Comparison of ENCODE assay signal across 11 cellular contexts in genomic region chr4:3302786-3303444, GRCh38. TPM values are rescaled to one million over a fixed set of nuclear protein-coding genes. Genes with fewer than 3 reads are reported as not detected.
DNase-seq lines count a peak whose midpoint lies in the region; ATAC-seq lines count a peak whose summit lies in the region.
"Had no signal": no experiment of that assay in that cellular context is flagged by ENCODE, and none has a peak within 500 bp of the region (broad histone marks: within the 10 kb centered on the region; RNA-seq: fewer than 3 reads in every experiment).

No MANE protein-coding gene starts in this region.

- peaks cover 0 to 2% (median 0%) of the 10 kb centered on the region in 5 donors for H3K9me3 Mint-ChIP-seq in CD8-positive, alpha-beta memory T cell
- H3K9me3 Mint-ChIP-seq in activated T-helper 2 cell treated with anti-CD3 and anti-CD28 coated beads, Interferon-gamma antibody, Interleukin-2, Interleukin-4, amounts not matched to agents 10 μg/mL and 5 μg/mL and 100 μg/mL, durations not matched to agents 14 hours and 24 hours and 36 hours: no peaks in the 10 kb centered on the region
- peaks cover 0 to 14% (median under 1%) of the 10 kb centered on the region in 11 donors for H3K9me3 Mint-ChIP-seq in naive thymus-derived CD4-positive, alpha-beta T cell

- H3K4me1 Mint-ChIP-seq in CD8-positive, alpha-beta memory T cell: peaks cover 44 to 60% (median 44%) of the 10 kb centered on the region in 3 donors
- H3K4me1 Mint-ChIP-seq in activated T-helper 2 cell treated with anti-CD3 and anti-CD28 coated beads, Interferon-gamma antibody, Interleukin-2, Interleukin-4, amounts not matched to agents 10 μg/mL and 5 μg/mL and 100 μg/mL, durations not matched to agents 14 hours and 24 hours and 36 hours (ENCODE audit: low read depth): peaks cover 36% of the 10 kb centered on the region
- peaks cover 33 to 94% (median 69%) of the 10 kb centered on the region in 7 donors for H3K4me1 Mint-ChIP-seq in naive thymus-derived CD4-positive, alpha-beta T cell

- H3K27ac ChIP-seq in CD8-positive, alpha-beta memory T cell (ENCODE audit: low read depth, low read length): no peak overlapping the region
- H3K27ac ChIP-seq in naive thymus-derived CD4-positive, alpha-beta T cell (ENCODE audit: low read depth, low read length): peak overlapping the region; percentile 26

- DNase-seq in CD8-positive, alpha-beta memory T cell: peak in 3 of 5 donors; percentile 21 to 34 (median 24)
- DNase-seq in activated T-helper 2 cell treated with anti-CD3 and anti-CD28 coated beads, Interferon-gamma antibody, Interleukin-2, Interleukin-4, amounts not matched to agents 10 μg/mL and 5 μg/mL and 100 μg/mL, durations not matched to agents 14 hours and 24 hours and 36 hours (ENCODE audit: low spot score): no peak
- peak in 5 of 9 donors; percentile 11 to 31 (median 25) for DNase-seq in naive thymus-derived CD4-positive, alpha-beta T cell
- no peak for DNase-seq in NCI-H2227 (lab: John Stamatoyannopoulos, UW; ENCODE audit: unreplicated experiment)
- no peak for DNase-seq in NCI-H345 treated with DMSO at 0.1 percent for 48 hours (lab: John Stamatoyannopoulos, UW; ENCODE audit: unreplicated experiment)
- DNase-seq: anterior cingulate cortex, kidney glomerular epithelial cell, NCI-H524 treated with DMSO at 0.1 percent for 48 hours had no signal

- no peaks in the 10 kb centered on the region for H3K36me3 Mint-ChIP-seq in CD8-positive, alpha-beta memory T cell
- H3K36me3 Mint-ChIP-seq in activated T-helper 2 cell treated with anti-CD3 and anti-CD28 coated beads, Interferon-gamma antibody, Interleukin-2, Interleukin-4, amounts not matched to agents 10 μg/mL and 5 μg/mL and 100 μg/mL, durations not matched to agents 14 hours and 24 hours and 36 hours (ENCODE audit: low read depth): no peaks in the 10 kb centered on the region
- H3K36me3 Mint-ChIP-seq in naive thymus-derived CD4-positive, alpha-beta T cell: peaks cover 0 to 3% (median 0%) of the 10 kb centered on the region in 5 donors

- peak; percentile 9 for ATAC-seq in HG02798 (IDR thresholded peaks at IDR 0.05; ENCODE audit: poor library complexity, unreplicated experiment)
- no peak for ATAC-seq in naive thymus-derived CD4-positive, alpha-beta T cell
- no peak for ATAC-seq in HG03135 (IDR thresholded peaks at IDR 0.05; ENCODE audit: unreplicated experiment)
- no peak for ATAC-seq in GM21447 (IDR thresholded peaks at IDR 0.05; ENCODE audit: unreplicated experiment)

- POLR2A ChIA-PET in CD8-positive, alpha-beta memory T cell (lab: Charles Lee): interaction anchor here (0.5 kb wide), 1 partner anchor 120 kb away, joined by 4 read pairs; no protein-coding TSS in a partner anchor
- POLR2A ChIA-PET in naive thymus-derived CD4-positive, alpha-beta T cell (lab: Charles Lee): interaction anchor here (0.9 to 1.2 kb wide), 3 partner anchors 11 to 60 kb away, joined by 3 to 4 read pairs (median 4); no protein-coding TSS in a partner anchor

- H3K9me3 ChIP-seq in CD8-positive, alpha-beta memory T cell (ENCODE audit: low read length): no peaks in the 10 kb centered on the region
- no peaks in the 10 kb centered on the region for H3K9me3 ChIP-seq in naive thymus-derived CD4-positive, alpha-beta T cell (ENCODE audit: control insufficient read depth in 2 of 3, low read length in 3 of 3)

- H3K27me3 ChIP-seq in CD8-positive, alpha-beta memory T cell (ENCODE audit: insufficient read depth, low read length, poor library complexity, severe bottlenecking): no peaks in the 10 kb centered on the region
- no peaks in the 10 kb centered on the region for H3K27me3 ChIP-seq in naive thymus-derived CD4-positive, alpha-beta T cell (ENCODE audit: control insufficient read depth in 2 of 2, insufficient read depth in 2 of 2, low read length in 2 of 2)

- H3K36me3 ChIP-seq in CD8-positive, alpha-beta memory T cell (ENCODE audit: insufficient read depth, low read length): no peaks in the 10 kb centered on the region
- no peaks in the 10 kb centered on the region for H3K36me3 ChIP-seq in naive thymus-derived CD4-positive, alpha-beta T cell (ENCODE audit: control insufficient read depth in 2 of 3, insufficient read depth in 3 of 3, low read length in 3 of 3)

- H3K4me1 ChIP-seq in CD8-positive, alpha-beta memory T cell (ENCODE audit: insufficient read depth, low read length): peaks cover 53% of the 10 kb centered on the region
- peaks cover 40 to 53% of the 10 kb centered on the region in 2 donors for H3K4me1 ChIP-seq in naive thymus-derived CD4-positive, alpha-beta T cell (ENCODE audit: control insufficient read depth in 2 of 2, insufficient read depth in 2 of 2, low read length in 2 of 2)

- intact Hi-C loops in activated T-helper 2 cell treated with anti-CD3 and anti-CD28 coated beads, Interferon-gamma antibody, Interleukin-2, Interleukin-4, amounts not matched to agents 10 μg/mL and 5 μg/mL and 100 μg/mL, durations not matched to agents 14 hours and 24 hours and 36 hours (cut with micrococcal nuclease): no loop called here
- intact Hi-C loops in naive thymus-derived CD4-positive, alpha-beta T cell (cut with micrococcal nuclease): loop anchor here (1.0 to 5.0 kb wide), 7 partner anchors 11 to 229 kb away; partner anchors contain the start of genes HGFAC (in 1 of the 2) and LRPAP1 (in 1 of the 2)

- H3K27me3 Mint-ChIP-seq in CD8-positive, alpha-beta memory T cell: peaks cover 8% of the 10 kb centered on the region in 2 donors
- peaks cover 23% of the 10 kb centered on the region for H3K27me3 Mint-ChIP-seq in activated T-helper 2 cell treated with anti-CD3 and anti-CD28 coated beads, Interferon-gamma antibody, Interleukin-2, Interleukin-4, amounts not matched to agents 10 μg/mL and 5 μg/mL and 100 μg/mL, durations not matched to agents 14 hours and 24 hours and 36 hours (ENCODE audit: low read depth)
- H3K27me3 Mint-ChIP-seq in naive thymus-derived CD4-positive, alpha-beta T cell: peaks cover 0 to 59% (median 0%) of the 10 kb centered on the region in 5 donors

- H3K4me3 Mint-ChIP-seq in CD8-positive, alpha-beta memory T cell: peak overlapping the region; percentile 57 to 92 (median 82)
- H3K4me3 Mint-ChIP-seq in activated T-helper 2 cell treated with anti-CD3 and anti-CD28 coated beads, Interferon-gamma antibody, Interleukin-2, Interleukin-4, amounts not matched to agents 10 μg/mL and 5 μg/mL and 100 μg/mL, durations not matched to agents 14 hours and 24 hours and 36 hours (ENCODE audit: low read depth): peak overlapping the region; percentile 64
- peak overlapping the region; percentile 84 to 95 (median 90) for H3K4me3 Mint-ChIP-seq in naive thymus-derived CD4-positive, alpha-beta T cell

- CTCF ChIA-PET in CD8-positive, alpha-beta memory T cell (lab: Charles Lee): interaction anchor here (1.2 kb wide), 1 partner anchor 44 kb away, joined by 3 read pairs; no protein-coding TSS in a partner anchor
- CTCF ChIA-PET in naive thymus-derived CD4-positive, alpha-beta T cell (lab: Charles Lee): interaction anchor here (0.6 kb wide), 1 partner anchor 96 kb away, joined by 4 read pairs; no protein-coding TSS in a partner anchor

- peak overlapping the region; percentile 62 for H3K4me3 ChIP-seq in CD8-positive, alpha-beta memory T cell (ENCODE audit: low read length)
- H3K4me3 ChIP-seq in naive thymus-derived CD4-positive, alpha-beta T cell (ENCODE audit: low read length): peak overlapping the region; percentile 57

- H3K27ac Mint-ChIP-seq in CD8-positive, alpha-beta memory T cell: peak overlapping the region in 7 of 8 donors; percentile 32 to 99 (median 89)
- H3K27ac Mint-ChIP-seq in activated T-helper 2 cell treated with anti-CD3 and anti-CD28 coated beads, Interferon-gamma antibody, Interleukin-2, Interleukin-4, amounts not matched to agents 10 μg/mL and 5 μg/mL and 100 μg/mL, durations not matched to agents 14 hours and 24 hours and 36 hours: no peak overlapping the region
- peak overlapping the region; percentile 79 to 99 (median 89) for H3K27ac Mint-ChIP-seq in naive thymus-derived CD4-positive, alpha-beta T cell

RNA-seq across cellular contexts. Expression of gene RGS12, which starts 10.1 kb away (rescaled TPM):
- total RNA-seq in CD8-positive, alpha-beta memory T cell: 1 to 10 TPM; 2.3 to 2.4 TPM
- 3.0 TPM for polyA plus RNA-seq in CD8-positive, alpha-beta memory T cell
- total RNA-seq in activated T-helper 2 cell treated with anti-CD3 and anti-CD28 coated beads, Interferon-gamma antibody, Interleukin-2, Interleukin-4, amounts not matched to agents 10 μg/mL and 5 μg/mL and 100 μg/mL, durations not matched to agents 14 hours and 24 hours and 36 hours: 7.0 and 8.3 TPM in 2 replicates
- 10 to 100 TPM in 1 of 5 experiments, 1 to 10 TPM in 4; 2.5 to 13.3 (median 7.5) TPM for total RNA-seq in naive thymus-derived CD4-positive, alpha-beta T cell
- 10 to 100 TPM in 1 of 2 donors, 1 to 10 TPM in 1; 6.6 to 16.0 TPM for polyA plus RNA-seq in naive thymus-derived CD4-positive, alpha-beta T cell

RNA-seq across cellular contexts. Expression of gene MSANTD1, which starts 54.0 kb away (rescaled TPM):
- total RNA-seq in CD8-positive, alpha-beta memory T cell: under 1 TPM; 0.38 to 0.46 TPM
- not detected for polyA plus RNA-seq in CD8-positive, alpha-beta memory T cell
- total RNA-seq in activated T-helper 2 cell treated with anti-CD3 and anti-CD28 coated beads, Interferon-gamma antibody, Interleukin-2, Interleukin-4, amounts not matched to agents 10 μg/mL and 5 μg/mL and 100 μg/mL, durations not matched to agents 14 hours and 24 hours and 36 hours: 0.64 and 0.68 TPM in 2 replicates
- 1 to 10 TPM; 1.4 to 2.7 (median 2.3) TPM for total RNA-seq in naive thymus-derived CD4-positive, alpha-beta T cell
- polyA plus RNA-seq in naive thymus-derived CD4-positive, alpha-beta T cell: not detected

Comparison
In these comparisons a context has a peak if more than half of its experiments do, and no peak if none do; other contexts are left out.
1. DNase-seq: peak in CD8-positive, alpha-beta memory T cell (3 of 5) and naive thymus-derived CD4-positive, alpha-beta T cell (5 of 9); none in activated T-helper 2 cell treated with anti-CD3 and anti-CD28 coated beads, Interferon-gamma antibody, Interleukin-2, Interleukin-4, amounts not matched to agents 10 μg/mL and 5 μg/mL and 100 μg/mL, durations not matched to agents 14 hours and 24 hours and 36 hours (single experiment), NCI-H2227 (single experiment) and NCI-H345 treated with DMSO at 0.1 percent for 48 hours (single experiment).
2. Peak in every context shown above with its lines, with median percentiles within 50 percentile points of each other: H3K4me3 Mint-ChIP-seq.